Comparison of ENCODE assay signal across 8 cellular contexts in the genomic region with DNA sequence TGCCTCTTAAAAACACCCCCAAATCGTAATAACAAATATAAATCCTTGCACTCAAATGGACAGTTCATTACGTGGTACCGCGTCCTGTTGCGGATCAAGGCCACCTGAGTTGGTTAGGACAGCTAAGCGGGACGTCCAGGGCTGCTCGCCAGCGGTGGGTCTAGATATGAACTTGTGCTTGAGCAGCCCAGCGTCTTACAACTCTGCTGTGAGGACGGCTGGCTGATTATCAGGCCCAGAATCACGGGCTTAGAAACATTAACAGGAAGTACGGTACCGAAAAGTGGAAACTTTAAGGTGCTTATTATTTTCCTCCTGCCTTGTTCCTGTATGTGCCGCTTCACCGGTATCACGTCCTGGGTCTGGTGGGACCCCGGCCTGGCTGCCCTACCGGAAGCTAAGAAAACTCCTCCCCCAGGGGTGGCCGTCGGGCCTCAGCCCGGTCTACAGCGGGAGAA. TPM values are rescaled to one million over a fixed set of nuclear protein-coding genes. Genes with fewer than 3 reads are reported as not detected.
A peak's percentile ranks its signal among the peaks of the same experiment; 100 is the strongest.
DNase-seq lines count a peak whose midpoint lies in the region; FAIRE-seq and TF ChIP-seq lines count a peak whose summit lies in the region.

No MANE protein-coding gene starts in this region.

- peak overlapping the region; percentile 80 for H3K4me3 Mint-ChIP-seq in mesothelial cell of epicardium

- H3K36me3 Mint-ChIP-seq in mesothelial cell of epicardium: peaks cover 3% of the 10 kb centered on the region

- no peaks in the 10 kb centered on the region for H3K9me3 Mint-ChIP-seq in mesothelial cell of epicardium

- H3K36me3 ChIP-seq in bronchial epithelial cell (ENCODE audit: control insufficient read depth, insufficient read depth, low read length): peaks cover 2% of the 10 kb centered on the region

- no peak for FAIRE-seq in bronchial epithelial cell (lab: Jason Lieb, UNC)

- H3K27ac Mint-ChIP-seq in mesothelial cell of epicardium: peak overlapping the region; percentile 100

- no peaks in the 10 kb centered on the region for H3K27me3 ChIP-seq in bronchial epithelial cell (ENCODE audit: control insufficient read depth, insufficient read depth, low read length)

- DNase-seq in NCI-H2081 (lab: John Stamatoyannopoulos, UW): peak; percentile 54 to 66
- DNase-seq in NCI-H2081 treated with DMSO at 0.1 percent for 48 hours (lab: John Stamatoyannopoulos, UW): no peak
- DNase-seq in HCEC 1CT: peak; percentile 19
- DNase-seq in NCI-H774 (lab: John Stamatoyannopoulos, UW): peak; percentile 25
- DNase-seq in bronchial epithelial cell (ENCODE audit: low read depth): no peak
- DNase-seq in mesothelial cell of epicardium (ENCODE audit: low spot score in 2 of 2, unreplicated experiment in 2 of 2): peak in 1 of 2 experiments; percentile 42
- DNase-seq in kidney glomerular epithelial cell (lab: John Stamatoyannopoulos, UW): no peak
- DNase-seq in amniotic stem cell (lab: John Stamatoyannopoulos, UW): no peak

- no peaks in the 10 kb centered on the region for H3K27me3 Mint-ChIP-seq in mesothelial cell of epicardium (ENCODE audit: low read depth)

- TF ChIP-seq CTCF in bronchial epithelial cell (IDR thresholded peaks at IDR 0.05; ENCODE audit: insufficient read depth, low read length, severe bottlenecking) (no peak), mesothelial cell of epicardium (IDR thresholded peaks at IDR 0.05; ENCODE audit: unreplicated experiment) (no peak)

- peaks cover 42% of the 10 kb centered on the region for H3K4me1 Mint-ChIP-seq in mesothelial cell of epicardium

- H3K4me3 ChIP-seq in bronchial epithelial cell (ENCODE audit: low read depth, low read length): peak overlapping the region; percentile 87

RNA-seq across cellular contexts. Expression of a gene that starts 0.8 kb away (rescaled TPM):
- total RNA-seq in bronchial epithelial cell: 30.5 and 41.5 TPM in 2 replicates
- 832 to 854 TPM (median 837 TPM) in 3 replicates for total RNA-seq in mesothelial cell of epicardium

RNA-seq across cellular contexts. Expression of a gene that starts 25.5 kb away (rescaled TPM):
- total RNA-seq in bronchial epithelial cell (468 and 946 TPM in 2 replicates), mesothelial cell of epicardium (192 to 200 TPM (median 195 TPM) in 3 replicates)

RNA-seq across cellular contexts. Expression of a gene that starts 31.6 kb away (rescaled TPM):
- total RNA-seq in bronchial epithelial cell (1.3 and 4.5 TPM in 2 replicates), mesothelial cell of epicardium (7.5 to 7.7 TPM (median 7.6 TPM) in 3 replicates)

RNA-seq across cellular contexts. Expression of a gene that starts 35.8 kb away (rescaled TPM):
- total RNA-seq in bronchial epithelial cell (not detected in 2 replicates), mesothelial cell of epicardium (not detected in 3 replicates)

RNA-seq across cellular contexts. Expression of a gene that starts 46.7 kb away (rescaled TPM):
- not detected in 2 replicates for total RNA-seq in bronchial epithelial cell
- not detected in 3 replicates for total RNA-seq in mesothelial cell of epicardium

Comparison
In these comparisons a context has a peak if more than half of its experiments do, and no peak if none do; other contexts are left out.
1. DNase-seq: peak in NCI-H2081 (2 of 2), HCEC 1CT (single experiment) and NCI-H774 (single experiment); none in NCI-H2081 treated with DMSO at 0.1 percent for 48 hours (single experiment), bronchial epithelial cell (single experiment), kidney glomerular epithelial cell (single experiment) and amniotic stem cell (single experiment).
2. RNA of a gene that starts 0.8 kb away (total RNA-seq): 832 to 854 TPM in mesothelial cell of epicardium; 30.5 to 41.5 TPM in bronchial epithelial cell; every median in the first group is over 10 times any median in the second.